Comparison of ENCODE assay signal across 8 cellular contexts in the genomic region with DNA sequence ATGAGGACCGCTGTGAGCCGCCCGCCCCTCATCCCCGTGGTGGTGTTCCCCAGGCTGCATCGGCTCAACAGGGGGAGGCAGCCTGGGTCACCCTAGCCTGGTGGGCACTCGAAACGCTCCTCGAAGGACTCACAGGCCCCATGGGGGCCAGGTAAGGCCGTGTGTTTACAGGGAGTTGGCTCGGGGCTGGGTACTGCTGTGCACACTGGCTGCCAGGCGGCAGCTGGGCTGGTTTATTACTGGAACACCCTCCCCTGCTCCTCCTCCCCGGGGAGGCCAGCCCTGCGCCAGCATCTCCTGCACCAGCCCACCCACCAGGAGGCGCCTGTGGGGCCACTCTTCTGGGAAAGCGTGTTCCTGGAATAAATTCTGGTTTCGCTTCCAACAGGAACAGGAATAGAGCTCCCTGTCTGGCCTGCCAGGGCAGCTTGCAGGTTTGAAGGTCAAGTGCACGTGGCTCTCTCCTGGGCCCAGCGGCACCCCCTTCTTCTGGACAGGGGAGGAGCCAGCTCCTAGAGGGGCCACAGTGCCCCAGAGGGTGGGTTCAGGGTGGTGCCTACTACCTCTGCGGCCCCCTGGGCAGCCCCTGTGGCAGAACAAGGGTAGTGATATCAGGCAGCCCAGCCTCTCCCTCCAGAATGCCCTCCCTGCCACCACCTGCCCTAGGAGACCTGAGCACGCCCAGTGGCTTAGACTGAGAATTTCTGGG. TPM values are rescaled to one million over a fixed set of nuclear protein-coding genes. Genes with fewer than 3 reads are reported as not detected.
A peak's percentile ranks its signal among the peaks of the same experiment; 100 is the strongest.
DNase-seq lines count a peak whose midpoint lies in the region; ATAC-seq and TF ChIP-seq lines count a peak whose summit lies in the region.

No MANE protein-coding gene starts in this region.

- H3K4me1 Mint-ChIP-seq in brain = no peaks in the 10 kb centered on the region

- no peaks in the 10 kb centered on the region for H3F3A ChIP-seq in GM23248 (ENCODE audit: insufficient read depth)

- no peaks in the 10 kb centered on the region for H3K36me3 ChIP-seq in GM23248 (ENCODE audit: low read depth)
- peaks cover 13% of the 10 kb centered on the region for H3K36me3 ChIP-seq in suprapubic skin

- no peaks in the 10 kb centered on the region for H3K9me3 ChIP-seq in GM23248 (ENCODE audit: low read depth)
- H3K9me3 ChIP-seq in suprapubic skin = no peaks in the 10 kb centered on the region

- no peak overlapping the region for H3K9ac ChIP-seq in GM23248

- no peaks in the 10 kb centered on the region for H3K27me3 Mint-ChIP-seq in brain

- no peaks in the 10 kb centered on the region for H3K9me3 Mint-ChIP-seq in brain

- TF ChIP-seq CTCF in brain (conservative IDR thresholded peaks at IDR 0.05) (no peak), suprapubic skin (IDR thresholded peaks at IDR 0.05) (peak; percentile 29 to 60)

- H3K4me2 ChIP-seq in GM23248 (ENCODE audit: unreplicated experiment) = no peak overlapping the region

- H3K27ac ChIP-seq in GM23248 (no peak overlapping the region), suprapubic skin (peak overlapping the region; percentile 81)

- no peak for TF ChIP-seq EP300 in suprapubic skin (IDR thresholded peaks at IDR 0.05)

- in situ Hi-C loops in ACHN (cut with HindIII; ENCODE audit: low pct_ligation_motif_present, low pct_unique_long_range_greater_than_20kb, low sequenced_read_pairs) = no loop called here
- in situ Hi-C loops in GM23248 (cut with MboI) = no loop called here

- peak overlapping the region in 3 of 5 experiments; percentile 38 to 71 (median 52) for H3K27ac Mint-ChIP-seq in brain

- no peaks in the 10 kb centered on the region for H3K36me3 Mint-ChIP-seq in brain

- no peaks in the 10 kb centered on the region for H3K9me2 ChIP-seq in GM23248 (ENCODE audit: insufficient read depth)

- H3K4me3 ChIP-seq in GM23248 (no peak overlapping the region), suprapubic skin (no peak overlapping the region)

- peak; percentile 93 for DNase-seq in ACHN
- DNase-seq in GM23248 = peak; percentile 84
- peak; percentile 36 for DNase-seq in NCI-H82 treated with DMSO at 0.1 percent for 48 hours (lab: John Stamatoyannopoulos, UW; ENCODE audit: unreplicated experiment)
- DNase-seq in kidney tubule cell (ENCODE audit: low spot score) = peak; percentile 83
- peak in 1 of 2 donors; percentile 85 for DNase-seq in suprapubic skin (ENCODE audit: low spot score in 2 of 2)

- 39 to 46% methylated on average over 20 of the region's 20 CpGs for WGBS in GM23248 (ENCODE audit: low coverage in 1 of 2, low lambda C conversion rate in 2 of 2, missing lambda C conversion rate in 2 of 2), 2 experiments
- WGBS in suprapubic skin = 16% methylated on average over 8 of the region's 20 CpGs

- H3K27me3 ChIP-seq in GM23248 (replicated peaks; ENCODE audit: insufficient read depth) = no peaks in the 10 kb centered on the region
- no peaks in the 10 kb centered on the region for H3K27me3 ChIP-seq in suprapubic skin

- no peak for TF ChIP-seq POLR2A in suprapubic skin (IDR thresholded peaks at IDR 0.05)

- no peak for ATAC-seq in HG03139 (IDR thresholded peaks at IDR 0.05; ENCODE audit: unreplicated experiment)
- no peak for ATAC-seq in GM19395 (IDR thresholded peaks at IDR 0.05; ENCODE audit: unreplicated experiment)

- no peak overlapping the region for H3K4me3 Mint-ChIP-seq in brain

- H3K79me2 ChIP-seq in GM23248 (ENCODE audit: insufficient read depth) = no peaks in the 10 kb centered on the region

- H3K4me1 ChIP-seq in GM23248 (ENCODE audit: insufficient read depth) (no peaks in the 10 kb centered on the region), suprapubic skin (peaks cover 34% of the 10 kb centered on the region)

- H2AFZ ChIP-seq in GM23248 = no peak overlapping the region

- H4K20me1 ChIP-seq in GM23248 (ENCODE audit: insufficient read depth) = no peaks in the 10 kb centered on the region

RNA-seq across cellular contexts. Expression of a gene that starts 11.3 kb away (rescaled TPM):
- 102 and 135 TPM in 2 replicates for total RNA-seq in GM23248 (2014; rRNA removed; shearing (Covaris generic))
- polyA plus RNA-seq in GM23248 (2016; fragmentation: Nextera tagmentation; extraction: Ambion mirVana) = 145 and 147 TPM in 2 replicates
- 350 TPM for polyA plus RNA-seq in brain (ENCODE audit: insufficient read depth, low read depth, low replicate concordance)
- total RNA-seq in suprapubic skin = 10 to 100 TPM; 20.3 to 29.3 (median 27.4) TPM

RNA-seq across cellular contexts. Expression of a gene that starts 13.1 kb away (rescaled TPM):
- not detected in 2 replicates for total RNA-seq in GM23248 (2014; rRNA removed; shearing (Covaris generic))
- polyA plus RNA-seq in GM23248 (2016; fragmentation: Nextera tagmentation; extraction: Ambion mirVana) = 0.37 TPM in 1 of 2 replicates, not detected in the other
- not detected for polyA plus RNA-seq in brain (ENCODE audit: insufficient read depth, low read depth, low replicate concordance)
- 1 to 10 TPM in 1 of 4 donors, not detected in 3; 1.3 TPM for total RNA-seq in suprapubic skin

RNA-seq across cellular contexts. Expression of a gene that starts 17.8 kb away (rescaled TPM):
- not detected in 2 replicates for total RNA-seq in GM23248 (2014; rRNA removed; shearing (Covaris generic))
- polyA plus RNA-seq in GM23248 (2016; fragmentation: Nextera tagmentation; extraction: Ambion mirVana) (not detected in 2 replicates), brain (ENCODE audit: insufficient read depth, low read depth, low replicate concordance) (not detected)
- 1 to 10 TPM in 2 of 4 donors, under 1 TPM in 2; 0.52 to 3.8 (median 1.3) TPM for total RNA-seq in suprapubic skin

RNA-seq across cellular contexts. Expression of a gene that starts 38.6 kb away (rescaled TPM):
- 3,203 and 4,003 TPM in 2 replicates for total RNA-seq in GM23248 (2014; rRNA removed; shearing (Covaris generic))
- polyA plus RNA-seq in GM23248 (2016; fragmentation: Nextera tagmentation; extraction: Ambion mirVana) (1,651 and 1,674 TPM in 2 replicates), brain (ENCODE audit: insufficient read depth, low read depth, low replicate concordance) (310 TPM)
- total RNA-seq in suprapubic skin = 1,000 to 10,000 TPM in 1 of 4 donors, 100 to 1,000 TPM in 3; 521 to 1,041 (median 898) TPM

RNA-seq across cellular contexts. Expression of a gene that starts 49.4 kb away (rescaled TPM):
- total RNA-seq in GM23248 (2014; rRNA removed; shearing (Covaris generic)) = 193 and 208 TPM in 2 replicates
- polyA plus RNA-seq in GM23248 (2016; fragmentation: Nextera tagmentation; extraction: Ambion mirVana) (310 and 313 TPM in 2 replicates), brain (ENCODE audit: insufficient read depth, low read depth, low replicate concordance) (480 TPM)
- 100 to 1,000 TPM; 157 to 202 (median 180) TPM for total RNA-seq in suprapubic skin

Comparison
In these comparisons a context has a peak if more than half of its experiments do, and no peak if none do; other contexts are left out.
1. CTCF ChIP-seq: peak in suprapubic skin (2 of 2); none in brain (0 of 2).